Comparison of ENCODE assay signal across 9 cellular contexts in genomic region chr5:179621551-179621971, GRCh38. TPM values are rescaled to one million over a fixed set of nuclear protein-coding genes. Genes with fewer than 3 reads are reported as not detected.
DNase-seq lines count a peak whose midpoint lies in the region; ATAC-seq and TF ChIP-seq lines count a peak whose summit lies in the region.
"Had no signal": no experiment of that assay in that cellular context is flagged by ENCODE, and none has a peak within 500 bp of the region (broad histone marks: within the 10 kb centered on the region; RNA-seq: fewer than 3 reads in every experiment).

No MANE protein-coding gene starts in this region.

- TF ChIP-seq CTCF in kidney epithelial cell (IDR thresholded peaks at IDR 0.05; ENCODE audit: insufficient read depth, low read length, poor library complexity, severe bottlenecking), result no peak
- no peak for TF ChIP-seq CTCF in suprapubic skin (IDR thresholded peaks at IDR 0.05)

- H3K4me3 ChIP-seq in kidney epithelial cell (ENCODE audit: low read depth, low read length) (peak overlapping the region; percentile 65), suprapubic skin (peak overlapping the region; percentile 76)

- H3K9me3 Mint-ChIP-seq in activated CD4-positive, alpha-beta T cell treated with anti-CD3 and anti-CD28 coated beads, Interleukin-2, amount 10 ng/mL, durations not matched to agents 24 days and 14 days, result no peaks in the 10 kb centered on the region
- no peaks in the 10 kb centered on the region for H3K9me3 Mint-ChIP-seq in activated naive CD8-positive, alpha-beta T cell treated with anti-CD3 and anti-CD28 coated beads for 36 hours

- intact Hi-C loops in activated CD4-positive, alpha-beta T cell treated with anti-CD3 and anti-CD28 coated beads, Interleukin-2, amount 10 ng/mL, durations not matched to agents 24 days and 14 days (cut with micrococcal nuclease), result loop anchor here (5.0 to 10.0 kb wide), 6 partner anchors 201 to 1621 kb away; partner anchors contain the start of genes MAPK9, MGAT1, RACK1 and RNF130

- peaks cover 5% of the 10 kb centered on the region for H3K27me3 Mint-ChIP-seq in activated CD4-positive, alpha-beta T cell treated with anti-CD3 and anti-CD28 coated beads, Interleukin-2, amount 10 ng/mL, durations not matched to agents 24 days and 14 days
- H3K27me3 Mint-ChIP-seq in activated naive CD8-positive, alpha-beta T cell treated with anti-CD3 and anti-CD28 coated beads for 36 hours, result peaks cover 8% of the 10 kb centered on the region

- H3K4me3 Mint-ChIP-seq in activated CD4-positive, alpha-beta T cell treated with anti-CD3 and anti-CD28 coated beads, Interleukin-2, amount 10 ng/mL, durations not matched to agents 24 days and 14 days, result peak overlapping the region; percentile 99
- peak overlapping the region; percentile 95 for H3K4me3 Mint-ChIP-seq in activated naive CD8-positive, alpha-beta T cell treated with anti-CD3 and anti-CD28 coated beads for 36 hours

- TF ChIP-seq EP300 in suprapubic skin (IDR thresholded peaks at IDR 0.05), result no peak

- H3K36me3 ChIP-seq in kidney epithelial cell (ENCODE audit: control insufficient read depth, insufficient read depth, low read length) (peaks cover 1% of the 10 kb centered on the region), suprapubic skin (peaks cover 53% of the 10 kb centered on the region)

- DNase-seq in activated CD4-positive, alpha-beta T cell treated with anti-CD3 and anti-CD28 coated beads, Interleukin-2, amount 10 ng/mL, durations not matched to agents 24 days and 14 days, result peak; percentile 68
- DNase-seq in activated CD4-positive, alpha-beta T cell treated with anti-CD3 and anti-CD28 coated beads for 4 hours, result no peak
- no peak for DNase-seq in activated naive CD8-positive, alpha-beta T cell treated with anti-CD3 and anti-CD28 coated beads for 36 hours
- DNase-seq in kidney epithelial cell (ENCODE audit: low read depth) (no peak), suprapubic skin (ENCODE audit: low spot score in 2 of 2) (peak; percentile 24 to 43), HUDEP-2 (lab: John Stamatoyannopoulos, UW; ENCODE audit: unreplicated experiment in 76 of 76) (no peak), GDM1 (lab: John Stamatoyannopoulos, UW) (no peak)
- DNase-seq: NCI-H1694 had no signal

- no peaks in the 10 kb centered on the region for H3K9me3 ChIP-seq in suprapubic skin

- 6% methylated on average over 9 of the region's 9 CpGs for WGBS in suprapubic skin

- H3K4me1 Mint-ChIP-seq in activated CD4-positive, alpha-beta T cell treated with anti-CD3 and anti-CD28 coated beads, Interleukin-2, amount 10 ng/mL, durations not matched to agents 24 days and 14 days, result peaks cover 54% of the 10 kb centered on the region
- H3K4me1 Mint-ChIP-seq in activated naive CD8-positive, alpha-beta T cell treated with anti-CD3 and anti-CD28 coated beads for 36 hours, result peaks cover 51% of the 10 kb centered on the region

- peaks cover 62% of the 10 kb centered on the region for H3K36me3 Mint-ChIP-seq in activated CD4-positive, alpha-beta T cell treated with anti-CD3 and anti-CD28 coated beads, Interleukin-2, amount 10 ng/mL, durations not matched to agents 24 days and 14 days (ENCODE audit: low read depth)
- peaks cover 66% of the 10 kb centered on the region for H3K36me3 Mint-ChIP-seq in activated naive CD8-positive, alpha-beta T cell treated with anti-CD3 and anti-CD28 coated beads for 36 hours

- no peak overlapping the region for H3K27ac ChIP-seq in suprapubic skin

- H3K27me3 ChIP-seq in kidney epithelial cell (ENCODE audit: control insufficient read depth, insufficient read depth, low read length) (no peaks in the 10 kb centered on the region), suprapubic skin (no peaks in the 10 kb centered on the region)

- H3K4me1 ChIP-seq in suprapubic skin, result peaks cover 68% of the 10 kb centered on the region

- ATAC-seq in HG03175 (IDR thresholded peaks at IDR 0.05; ENCODE audit: unreplicated experiment), result no peak

- TF ChIP-seq POLR2A in suprapubic skin (IDR thresholded peaks at IDR 0.05), result no peak

- peak overlapping the region; percentile 88 for H3K27ac Mint-ChIP-seq in activated CD4-positive, alpha-beta T cell treated with anti-CD3 and anti-CD28 coated beads, Interleukin-2, amount 10 ng/mL, durations not matched to agents 24 days and 14 days
- H3K27ac Mint-ChIP-seq in activated naive CD8-positive, alpha-beta T cell treated with anti-CD3 and anti-CD28 coated beads for 36 hours, result peak overlapping the region; percentile 90

RNA-seq across cellular contexts. Expression of gene HNRNPH1, which starts 1.9 kb away (rescaled TPM):
- 952 and 964 TPM in 2 replicates for total RNA-seq in activated CD4-positive, alpha-beta T cell treated with anti-CD3 and anti-CD28 coated beads, Interleukin-2, amount 10 ng/mL, durations not matched to agents 24 days and 14 days
- total RNA-seq in activated naive CD8-positive, alpha-beta T cell treated with anti-CD3 and anti-CD28 coated beads for 36 hours, result 100 to 1,000 TPM; 840 to 912 TPM
- total RNA-seq in kidney epithelial cell (291 and 325 TPM in 2 replicates), suprapubic skin (100 to 1,000 TPM; 260 to 868 (median 295) TPM)

RNA-seq across cellular contexts. Expression of gene CBY3, which starts 59.3 kb away (rescaled TPM):
- total RNA-seq in activated CD4-positive, alpha-beta T cell treated with anti-CD3 and anti-CD28 coated beads, Interleukin-2, amount 10 ng/mL, durations not matched to agents 24 days and 14 days, result 0.45 and 0.63 TPM in 2 replicates
- total RNA-seq in activated naive CD8-positive, alpha-beta T cell treated with anti-CD3 and anti-CD28 coated beads for 36 hours, result 1 to 10 TPM in 1 of 2 experiments, under 1 TPM in 1; 0.68 to 1.1 TPM
- total RNA-seq in kidney epithelial cell (not detected in 2 replicates), suprapubic skin (not detected)

Comparison
In these comparisons a context has a peak if more than half of its experiments do, and no peak if none do; other contexts are left out.
1. DNase-seq: peak in activated CD4-positive, alpha-beta T cell treated with anti-CD3 and anti-CD28 coated beads, Interleukin-2, amount 10 ng/mL, durations not matched to agents 24 days and 14 days (single experiment) and suprapubic skin (2 of 2); none in activated CD4-positive, alpha-beta T cell treated with anti-CD3 and anti-CD28 coated beads for 4 hours (0 of 2), activated naive CD8-positive, alpha-beta T cell treated with anti-CD3 and anti-CD28 coated beads for 36 hours (single experiment), kidney epithelial cell (single experiment), HUDEP-2 (0 of 76) and GDM1 (single experiment).